ENCODE assay signal across 11 cellular contexts in genomic region chr11:93850585-93851018, GRCh38. TPM values are rescaled to one million over a fixed set of nuclear protein-coding genes. Genes with fewer than 3 reads are reported as not detected.
DNase-seq lines count a peak whose midpoint lies in the region; ATAC-seq and TF ChIP-seq lines count a peak whose summit lies in the region.
"Had no signal": no experiment of that assay in that cellular context is flagged by ENCODE, and none has a peak within 500 bp of the region (broad histone marks: within the 10 kb centered on the region; RNA-seq: fewer than 3 reads in every experiment).

Gene VSTM5, minus strand, starts transcription at chr11:93850618. Its CDS starts 116 bp downstream, at chr11:93850502.

- 34% methylated on average over 6 of the region's 6 CpGs for whole genome bisulfite sequencing in SK-N-SH (ENCODE audit: low lambda C conversion rate)
- WGBS in mesenchymal stem cell: 71% methylated on average over 6 of the region's 6 CpGs

- DNase-seq in SK-N-SH (no peak), colonic mucosa (peak; percentile 56), mesenchymal stem cell (no peak), type B pancreatic cell (ENCODE audit: extremely low spot score, unreplicated experiment) (no peak), AG20443 (ENCODE audit: low spot score) (no peak)
- no peak for DNase-seq in stimulated activated CD4-positive, alpha-beta T cell treated with anti-CD3 and anti-CD28 coated beads, Interleukin-2, amount 100 ng/mL, for 24 hours
- DNase-seq: activated CD4-positive, alpha-beta T cell treated with anti-CD3 and anti-CD28 coated beads, Interleukin-2, amount 50 U/mL, for 4 hours; AML-193 had no signal

- no peak within 1 kb of the TSS for H3K27ac Mint-ChIP-seq in type B pancreatic cell

- CTCF ChIA-PET in SK-N-SH (lab: Yijun Ruan, JAX): interaction anchor here (0.7 to 1.2 kb wide), 3 partner anchors 9 to 59 kb away, joined by 3 read pairs; no protein-coding TSS in a partner anchor

- no peaks in the 10 kb centered on the region for H3K36me3 Mint-ChIP-seq in type B pancreatic cell

- no peaks in the 10 kb centered on the region for H3K36me3 ChIP-seq in SK-N-SH (replicated peaks in 1 of 2; ENCODE audit: control insufficient read depth in 1 of 2, insufficient read depth in 2 of 2, low read length in 1 of 2)
- no peaks in the 10 kb centered on the region for H3K36me3 ChIP-seq in colonic mucosa
- H3K36me3 ChIP-seq in mesenchymal stem cell (ENCODE audit: control insufficient read depth in 1 of 2, insufficient read depth in 2 of 2, low read depth in 1 of 2, low read length in 2 of 2): no peaks in the 10 kb centered on the region

- no peak for TF ChIP-seq EP300 in SK-N-SH (IDR thresholded peaks at IDR 0.05; ENCODE audit: borderline replicate concordance in 1 of 2, low read depth in 1 of 2, low read length in 1 of 2)

- ATAC-seq in SK-N-SH treated with all-trans-retinoic acid at 6 μM for 48 hours (no peak; the same call in 2 of the 3 replicates), HG03175 (IDR thresholded peaks at IDR 0.05; ENCODE audit: unreplicated experiment) (no peak)

- H3K4me3 ChIP-seq in SK-N-SH (ENCODE audit: low read depth in 2 of 2, low read length in 1 of 2) (peak within 1 kb of the TSS in 1 of 2 experiments; percentile 42), colonic mucosa (peak within 1 kb of the TSS; percentile 52), mesenchymal stem cell (ENCODE audit: insufficient read depth in 1 of 2, low read depth in 1 of 2, low read length in 2 of 2) (peak within 1 kb of the TSS; percentile 34 to 70)

- no peaks in the 10 kb centered on the region for H3K27me3 ChIP-seq in SK-N-SH (ENCODE audit: insufficient read depth)
- no peaks in the 10 kb centered on the region for H3K27me3 ChIP-seq in colonic mucosa
- H3K27me3 ChIP-seq in mesenchymal stem cell (ENCODE audit: control insufficient read depth in 1 of 2, insufficient read depth in 1 of 2, low read length in 2 of 2): no peaks in the 10 kb centered on the region

- H3K9ac ChIP-seq in SK-N-SH (peak within 1 kb of the TSS; percentile 21; the same call in 1 of the 2 replicates), colonic mucosa (ENCODE audit: low read depth in 2 of 2, low read length in 2 of 2) (peak within 1 kb of the TSS; percentile 37 to 70), mesenchymal stem cell (ENCODE audit: low read length) (peak within 1 kb of the TSS; percentile 76)

- H2BK15ac ChIP-seq in mesenchymal stem cell (ENCODE audit: low read depth, poor library complexity, severe bottlenecking): no peak within 1 kb of the TSS

- H3K9me3 ChIP-seq in SK-N-SH: no peaks in the 10 kb centered on the region
- no peaks in the 10 kb centered on the region for H3K9me3 ChIP-seq in colonic mucosa
- no peaks in the 10 kb centered on the region for H3K9me3 ChIP-seq in mesenchymal stem cell (ENCODE audit: control insufficient read depth, low read length)

- no peaks in the 10 kb centered on the region for H3K79me1 ChIP-seq in mesenchymal stem cell (replicated peaks; ENCODE audit: low read length, poor library complexity, severe bottlenecking)

- peak within 1 kb of the TSS; percentile 78; the same call in 1 of the 2 replicates for H2AFZ ChIP-seq in SK-N-SH (ENCODE audit: low read depth)
- no peak within 1 kb of the TSS for H2AFZ ChIP-seq in mesenchymal stem cell (ENCODE audit: low read depth, low read length)

- intact Hi-C loops in colonic mucosa (cut with DNase I): no loop called here

- H3F3A ChIP-seq in SK-N-SH (replicated peaks; ENCODE audit: insufficient read depth): no peaks in the 10 kb centered on the region

- no peaks in the 10 kb centered on the region for H3K79me2 ChIP-seq in SK-N-SH (ENCODE audit: insufficient read depth)

- peak within 1 kb of the TSS in 1 of 2 experiments; percentile 5; a peak in 1 of 4 replicates for H3K27ac ChIP-seq in SK-N-SH (ENCODE audit: low read depth in 2 of 2, low read length in 1 of 2)
- H3K27ac ChIP-seq in colonic mucosa: peak within 1 kb of the TSS; percentile 80
- H3K27ac ChIP-seq in mesenchymal stem cell (ENCODE audit: low read length, poor library complexity, severe bottlenecking): no peak within 1 kb of the TSS

- no peak within 1 kb of the TSS for H2BK5ac ChIP-seq in mesenchymal stem cell (ENCODE audit: low read depth, low read length, poor library complexity, severe bottlenecking)

- H3K9me2 ChIP-seq in SK-N-SH: no peaks in the 10 kb centered on the region

- H3K9me3 Mint-ChIP-seq in type B pancreatic cell: no peaks in the 10 kb centered on the region

- peak within 1 kb of the TSS in 1 of 2 experiments; percentile 37 for H3K18ac ChIP-seq in mesenchymal stem cell (ENCODE audit: low read depth in 1 of 2, low read length in 2 of 2)

- no peaks in the 10 kb centered on the region for H4K20me1 ChIP-seq in SK-N-SH (ENCODE audit: insufficient read depth)

- peak within 1 kb of the TSS; percentile 26 for H3K4me3 Mint-ChIP-seq in type B pancreatic cell

- H2BK120ac ChIP-seq in mesenchymal stem cell (ENCODE audit: low read depth, low read length): no peak within 1 kb of the TSS

- peaks cover 5 to 8% of the 10 kb centered on the region in 2 experiments; a peak in 2 of 4 replicates for H3K4me1 ChIP-seq in SK-N-SH (ENCODE audit: control insufficient read depth in 1 of 2, insufficient read depth in 2 of 2, low read depth in 1 of 2, low read length in 1 of 2)
- H3K4me1 ChIP-seq in colonic mucosa: no peaks in the 10 kb centered on the region
- peaks cover 6% of the 10 kb centered on the region for H3K4me1 ChIP-seq in mesenchymal stem cell (ENCODE audit: control insufficient read depth, insufficient read depth, low read depth, low read length)

- no peak within 1 kb of the TSS for H3K14ac ChIP-seq in mesenchymal stem cell (ENCODE audit: low read length in 2 of 2)

- peaks cover 10% of the 10 kb centered on the region for H3K4me1 Mint-ChIP-seq in type B pancreatic cell (ENCODE audit: unreplicated experiment)

- H4K8ac ChIP-seq in mesenchymal stem cell (ENCODE audit: low read length): peak within 1 kb of the TSS; percentile 47

- TF ChIP-seq RAD21 in SK-N-SH (IDR thresholded peaks at IDR 0.05; ENCODE audit: low read length): no peak

- no peak for TF ChIP-seq CTCF in SK-N-SH (IDR thresholded peaks at IDR 0.05)
- no peak for TF ChIP-seq CTCF in colonic mucosa (IDR thresholded peaks at IDR 0.05)
- TF ChIP-seq CTCF in type B pancreatic cell (conservative IDR thresholded peaks at IDR 0.05): no peak

- H2AK5ac ChIP-seq in mesenchymal stem cell (ENCODE audit: low read length, severe bottlenecking): no peak within 1 kb of the TSS

- H4K91ac ChIP-seq in mesenchymal stem cell (ENCODE audit: low read length): no peak within 1 kb of the TSS

- POLR2A ChIA-PET in SK-N-SH (lab: Yijun Ruan, JAX): interaction anchor here (1.2 kb wide), 3 partner anchors 66 to 278 kb away, joined by 3 to 4 read pairs (median 3); partner anchors contain the start of genes C11orf54, MED17, PANX1 and TAF1D

- H3K4me2 ChIP-seq in SK-N-SH (peak within 1 kb of the TSS; percentile 71; the same call in 1 of the 2 replicates), mesenchymal stem cell (ENCODE audit: low read length, poor library complexity, severe bottlenecking) (peak within 1 kb of the TSS; percentile 44)

- H3K23ac ChIP-seq in mesenchymal stem cell (ENCODE audit: low read length in 2 of 2): no peak within 1 kb of the TSS

- no peak within 1 kb of the TSS for H2BK12ac ChIP-seq in mesenchymal stem cell (ENCODE audit: low read length in 2 of 2)

- H3K27me3 Mint-ChIP-seq in type B pancreatic cell: no peaks in the 10 kb centered on the region

- no peak within 1 kb of the TSS for H3K4ac ChIP-seq in mesenchymal stem cell (ENCODE audit: low read depth in 1 of 2, low read length in 2 of 2)

TF ChIP-seq in SK-N-SH, 30 proteins besides CTCF, POLR2A, EP300 and RAD21 (continues in another document):
- no peak for TF ChIP-seq MXI1 (IDR thresholded peaks at IDR 0.05; ENCODE audit: low read depth, low read length)
- TF ChIP-seq MAX (IDR thresholded peaks at IDR 0.05; ENCODE audit: low read depth): no peak
- no peak for TF ChIP-seq CHD2 (IDR thresholded peaks at IDR 0.05; ENCODE audit: low read length, partially characterized antibody)
- no peak for TF ChIP-seq JUND (IDR thresholded peaks at IDR 0.05)
- TF ChIP-seq PBX3 (IDR thresholded peaks at IDR 0.05): no peak

TF ChIP-seq in SK-N-SH treated with all-trans-retinoic acid at 6 μM for 48 hours, 23 proteins besides CTCF, POLR2A, EP300 and RAD21 (continues in another document):
- TF ChIP-seq ARNTL (CRISPR knock-in tag; IDR thresholded peaks at IDR 0.05; ENCODE audit: borderline replicate concordance, low read depth): no peak
- TF ChIP-seq RARB (CRISPR knock-in tag; IDR thresholded peaks at IDR 0.05): no peak
- no peak for TF ChIP-seq ISL1 (CRISPR knock-in tag; IDR thresholded peaks at IDR 0.05)
- no peak for TF ChIP-seq OSR1 (CRISPR knock-in tag; IDR thresholded peaks at IDR 0.05)
- TF ChIP-seq CREB5 (CRISPR knock-in tag; IDR thresholded peaks at IDR 0.05; ENCODE audit: low read depth): no peak
- no peak for TF ChIP-seq PPARA (CRISPR knock-in tag; IDR thresholded peaks at IDR 0.05; ENCODE audit: borderline replicate concordance)

RNA-seq across cellular contexts. Expression of gene VSTM5, which starts in this region (rescaled TPM):
- 0.12 and 0.19 TPM in 2 replicates for polyA plus RNA-seq in SK-N-SH (2012; rRNA removed)
- 0.13 TPM in 2 replicates for polyA plus RNA-seq in SK-N-SH (2012; cell fraction: cytosol; rRNA removed)
- polyA plus RNA-seq in SK-N-SH (2012; cell fraction: nucleus; rRNA removed): 0.52 and 0.53 TPM in 2 replicates
- total RNA-seq in colonic mucosa: 1 to 10 TPM; 1.4 to 2.4 TPM
- 0.03 TPM for polyA plus RNA-seq in mesenchymal stem cell (2013, experiment 1 of 2)
- 0.05 TPM for polyA plus RNA-seq in mesenchymal stem cell (2013, experiment 2 of 2)
- 0.24 TPM in 1 of 2 replicates, not detected in the other for total RNA-seq in type B pancreatic cell (ENCODE audit: low replicate concordance)
- total RNA-seq: NCI-H460 had no signal

Comparison
In these comparisons a context has a peak if more than half of its experiments do, and no peak if none do; other contexts are left out.
1. H3K9ac ChIP-seq: peak in every context shown above with its lines; median percentile 76 in mesenchymal stem cell; 54 in colonic mucosa; 21 in SK-N-SH.